ENCODE assay signal across 8 cellular contexts in genomic region chr2:148813603-148814065, GRCh38.
DNase-seq lines count a peak whose midpoint lies in the region; ATAC-seq lines count a peak whose summit lies in the region.

No MANE protein-coding gene starts in this region.

- peak; percentile 98 for ATAC-seq in GM21528 (IDR thresholded peaks at IDR 0.05; ENCODE audit: low FRiP score, unreplicated experiment)

- peaks cover 16% of the 10 kb centered on the region for H3K27me3 Mint-ChIP-seq in activated T-helper 2 cell treated with anti-CD3 and anti-CD28 coated beads, Interferon-gamma antibody, Interleukin-2, Interleukin-4, amounts not matched to agents 10 μg/mL and 5 μg/mL and 100 μg/mL, durations not matched to agents 14 hours and 24 hours and 36 hours (ENCODE audit: low read depth)

- peaks cover 20% of the 10 kb centered on the region for H3K4me1 Mint-ChIP-seq in activated T-helper 2 cell treated with anti-CD3 and anti-CD28 coated beads, Interferon-gamma antibody, Interleukin-2, Interleukin-4, amounts not matched to agents 10 μg/mL and 5 μg/mL and 100 μg/mL, durations not matched to agents 14 hours and 24 hours and 36 hours (ENCODE audit: low read depth)

- no peaks in the 10 kb centered on the region for H4K20me1 ChIP-seq in Karpas-422 (ENCODE audit: insufficient read depth, low read depth, low read length)

- H3K36me3 ChIP-seq in ES-I3 (ENCODE audit: insufficient read depth, low read length): no peaks in the 10 kb centered on the region
- H3K36me3 ChIP-seq in Karpas-422 (ENCODE audit: insufficient read depth, low read length): no peaks in the 10 kb centered on the region

- H3K27me3 ChIP-seq in Karpas-422 (ENCODE audit: low read length): no peaks in the 10 kb centered on the region

- H3K27ac ChIP-seq in Karpas-422 (ENCODE audit: low read length): no peak overlapping the region

- no peaks in the 10 kb centered on the region for H3K79me2 ChIP-seq in Karpas-422 (ENCODE audit: low read length)

- peak overlapping the region; percentile 40; the same call in 1 of the 2 replicates for H3K4me3 ChIP-seq in Karpas-422 (ENCODE audit: low read length)

- intact Hi-C loops in activated T-helper 2 cell treated with anti-CD3 and anti-CD28 coated beads, Interferon-gamma antibody, Interleukin-2, Interleukin-4, amounts not matched to agents 10 μg/mL and 5 μg/mL and 100 μg/mL, durations not matched to agents 14 hours and 24 hours and 36 hours (cut with micrococcal nuclease): loop anchor here (1.0 kb wide), 5 partner anchors 62 to 256 kb away; partner anchors contain the start of gene KIF5C

- no peak overlapping the region for H3K4me3 Mint-ChIP-seq in activated T-helper 2 cell treated with anti-CD3 and anti-CD28 coated beads, Interferon-gamma antibody, Interleukin-2, Interleukin-4, amounts not matched to agents 10 μg/mL and 5 μg/mL and 100 μg/mL, durations not matched to agents 14 hours and 24 hours and 36 hours (ENCODE audit: low read depth)

- H2AFZ ChIP-seq in Karpas-422 (ENCODE audit: low read length): peak overlapping the region; percentile 97

- peak overlapping the region; percentile 8 for H3K27ac Mint-ChIP-seq in activated T-helper 2 cell treated with anti-CD3 and anti-CD28 coated beads, Interferon-gamma antibody, Interleukin-2, Interleukin-4, amounts not matched to agents 10 μg/mL and 5 μg/mL and 100 μg/mL, durations not matched to agents 14 hours and 24 hours and 36 hours

- H3K4me1 ChIP-seq in ES-I3 (ENCODE audit: insufficient read depth, low read length) (peaks cover 35% of the 10 kb centered on the region), Karpas-422 (ENCODE audit: low read length) (peaks cover 12% of the 10 kb centered on the region)

- H3K9ac ChIP-seq in ES-I3 (ENCODE audit: low read depth, low read length): peak overlapping the region; percentile 19
- H3K9ac ChIP-seq in Karpas-422 (ENCODE audit: low read length): peak overlapping the region; percentile 37; the same call in 1 of the 2 replicates

- H3K9me3 ChIP-seq in ES-I3 (ENCODE audit: control insufficient read depth, insufficient read depth, low read length) (no peaks in the 10 kb centered on the region), Karpas-422 (ENCODE audit: low read length) (no peaks in the 10 kb centered on the region)

- H3K9me2 ChIP-seq in Karpas-422 (replicated peaks; ENCODE audit: insufficient read depth, low read length): no peaks in the 10 kb centered on the region

- peak overlapping the region; percentile 65 for H3K4me2 ChIP-seq in Karpas-422 (ENCODE audit: low read depth, low read length, poor library complexity, severe bottlenecking)

- DNase-seq in Karpas-422: peak; percentile 81
- peak; percentile 41 for DNase-seq in activated T-helper 2 cell treated with anti-CD3 and anti-CD28 coated beads, Interferon-gamma antibody, Interleukin-2, Interleukin-4, amounts not matched to agents 10 μg/mL and 5 μg/mL and 100 μg/mL, durations not matched to agents 14 hours and 24 hours and 36 hours (ENCODE audit: low spot score)
- DNase-seq in stimulated activated CD4-positive, alpha-beta T cell treated with anti-CD3 and anti-CD28 coated beads, Interleukin-2, amount 100 ng/mL, for 24 hours: peak; percentile 67 to 76
- DNase-seq in medulla oblongata (ENCODE audit: extremely low spot score): no peak
- no peak for DNase-seq in DMS153 (lab: John Stamatoyannopoulos, UW)
- no peak for DNase-seq in SIG-M5 treated with dmso at 0.1 percent for 504 hours (lab: John Stamatoyannopoulos, UW; ENCODE audit: unreplicated experiment)

- no peaks in the 10 kb centered on the region for H3K9me3 Mint-ChIP-seq in activated T-helper 2 cell treated with anti-CD3 and anti-CD28 coated beads, Interferon-gamma antibody, Interleukin-2, Interleukin-4, amounts not matched to agents 10 μg/mL and 5 μg/mL and 100 μg/mL, durations not matched to agents 14 hours and 24 hours and 36 hours

- no peaks in the 10 kb centered on the region for H3K36me3 Mint-ChIP-seq in activated T-helper 2 cell treated with anti-CD3 and anti-CD28 coated beads, Interferon-gamma antibody, Interleukin-2, Interleukin-4, amounts not matched to agents 10 μg/mL and 5 μg/mL and 100 μg/mL, durations not matched to agents 14 hours and 24 hours and 36 hours (ENCODE audit: low read depth)

Comparison
In these comparisons a context has a peak if more than half of its experiments do, and no peak if none do; other contexts are left out.
1. DNase-seq: peak in Karpas-422 (single experiment), activated T-helper 2 cell treated with anti-CD3 and anti-CD28 coated beads, Interferon-gamma antibody, Interleukin-2, Interleukin-4, amounts not matched to agents 10 μg/mL and 5 μg/mL and 100 μg/mL, durations not matched to agents 14 hours and 24 hours and 36 hours (single experiment) and stimulated activated CD4-positive, alpha-beta T cell treated with anti-CD3 and anti-CD28 coated beads, Interleukin-2, amount 100 ng/mL, for 24 hours (2 of 2); none in medulla oblongata (single experiment), DMS153 (single experiment) and SIG-M5 treated with dmso at 0.1 percent for 504 hours (single experiment).